12 cellular contexts compared by ENCODE assay signal in the genomic region with DNA sequence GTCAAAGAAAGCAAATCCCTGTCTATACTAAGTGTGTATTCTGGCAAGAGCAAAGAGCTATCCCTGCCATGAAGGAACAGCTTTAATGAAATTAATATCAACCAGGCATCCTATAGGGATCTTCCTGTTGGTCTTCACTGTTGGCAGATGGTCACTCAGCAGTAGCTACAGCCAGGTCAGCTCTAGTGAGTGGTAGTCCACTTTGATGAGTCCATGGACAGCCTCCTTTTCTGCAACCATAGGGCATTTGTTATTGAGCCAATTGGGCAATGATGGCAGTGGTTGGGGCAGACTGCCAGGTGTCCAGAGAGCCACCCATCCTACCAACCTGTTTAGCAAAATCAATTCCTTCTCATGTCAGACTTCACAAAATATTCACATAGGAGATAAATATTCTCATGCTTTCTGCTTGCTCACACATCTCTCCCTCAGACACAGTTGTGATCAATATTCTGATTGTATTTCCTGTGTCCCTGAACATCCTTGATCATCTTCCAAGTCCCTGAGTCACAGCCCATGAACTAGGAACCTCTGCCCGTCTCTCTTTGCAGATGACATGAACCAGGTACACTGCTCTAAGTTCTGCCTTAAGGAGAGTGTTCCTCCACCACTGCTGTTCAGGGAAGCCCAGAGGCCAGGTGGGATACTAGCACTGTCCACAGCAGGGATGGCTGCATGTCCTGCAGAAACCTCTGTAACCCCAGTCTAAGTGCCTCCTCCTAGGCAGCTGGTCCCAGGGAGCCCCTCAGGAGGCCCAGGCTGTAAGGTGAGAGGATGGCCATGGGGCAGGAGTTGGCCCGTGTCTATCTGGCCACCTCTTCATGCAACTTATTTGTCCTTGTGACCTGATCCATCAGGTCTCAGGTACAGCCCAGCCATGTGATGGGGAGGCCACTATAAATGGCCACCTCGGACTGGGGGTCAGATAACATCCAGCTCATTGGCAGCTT.
"Had no signal": no experiment of that assay in that cellular context is flagged by ENCODE, and none has a peak within 500 bp of the region (broad histone marks: within the 10 kb centered on the region; RNA-seq: fewer than 3 reads in every experiment).

No MANE protein-coding gene starts in this region.

- H3K9me3 ChIP-seq: pancreas, tibial artery had no signal

- H3K27ac ChIP-seq: foreskin keratinocyte, neural progenitor cell, pancreas, tibial artery had no signal

- H3K27ac Mint-ChIP-seq: stimulated activated memory B cell treated with anti-CD40 and anti-IgM and Interleukin-4, amounts not matched to agents 10 μg/mL and 1 μg/mL and 100 μg/mL, for 72 hours had no signal

- H3K9me3 Mint-ChIP-seq: neural progenitor cell; stimulated activated memory B cell treated with anti-CD40 and anti-IgM and Interleukin-4, amounts not matched to agents 10 μg/mL and 1 μg/mL and 100 μg/mL, for 72 hours had no signal

- H2AFZ ChIP-seq: neural progenitor cell had no signal

- H3K36me3 Mint-ChIP-seq: neural progenitor cell; stimulated activated memory B cell treated with anti-CD40 and anti-IgM and Interleukin-4, amounts not matched to agents 10 μg/mL and 1 μg/mL and 100 μg/mL, for 72 hours had no signal

- H3K36me3 ChIP-seq: neural progenitor cell, pancreas, tibial artery had no signal

- H3K27me3 ChIP-seq: pancreas had no signal

- H3K4me1 ChIP-seq: foreskin keratinocyte, neural progenitor cell, pancreas, tibial artery had no signal

- H3K4me3 ChIP-seq: neural progenitor cell, pancreas, tibial artery had no signal

- H3K9ac ChIP-seq: neural progenitor cell had no signal

- ATAC-seq: foreskin keratinocyte; pancreas; stimulated activated memory B cell treated with anti-CD40 and anti-IgM and Interleukin-4, amounts not matched to agents 10 μg/mL and 1 μg/mL and 100 μg/mL, for 72 hours had no signal

- H3K4me3 Mint-ChIP-seq: stimulated activated memory B cell treated with anti-CD40 and anti-IgM and Interleukin-4, amounts not matched to agents 10 μg/mL and 1 μg/mL and 100 μg/mL, for 72 hours had no signal

- FAIRE-seq: endothelial cell of umbilical vein, pancreas had no signal

- DNase-seq: activated naive CD4-positive, alpha-beta T cell treated with Interleukin-2 at 50 U/mL for 16 hours; activated T-cell treated with anti-CD3 and anti-CD28 coated beads for 4 hours; cortex of kidney; effector CD4-positive, alpha-beta T cell; foreskin keratinocyte; glutamatergic neuron; hypothalamus; pancreas; tibial artery had no signal

- H3K4me2 ChIP-seq: neural progenitor cell had no signal
